22 cellular contexts compared by ENCODE assay signal in the genomic region with DNA sequence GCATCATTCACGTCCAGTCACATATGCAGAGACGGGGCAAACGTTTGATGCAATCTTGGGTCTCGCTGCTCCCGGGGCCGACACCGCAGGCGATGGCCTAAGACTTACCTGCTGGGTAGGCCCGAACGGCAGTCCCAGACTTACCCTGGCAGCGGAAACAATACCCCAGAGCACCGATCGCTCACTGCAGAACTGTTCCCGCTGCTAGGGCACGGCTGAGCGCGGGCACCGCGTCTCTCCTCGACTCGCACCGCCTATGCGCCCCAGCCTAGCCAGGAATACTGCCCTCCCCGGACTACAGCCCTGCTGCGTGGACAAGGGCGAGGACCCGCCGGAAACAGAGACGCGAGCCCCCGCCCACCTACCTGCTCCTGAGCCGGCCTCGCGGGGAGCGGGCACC.
DNase-seq lines count a peak whose midpoint lies in the region; ATAC-seq and TF ChIP-seq lines count a peak whose summit lies in the region.
"Had no signal": no experiment of that assay in that cellular context is flagged by ENCODE, and none has a peak within 500 bp of the region (broad histone marks: within the 10 kb centered on the region; RNA-seq: fewer than 3 reads in every experiment).

No MANE protein-coding gene starts in this region.

- no peak overlapping the region for H3K4ac ChIP-seq in neuronal stem cell (ENCODE audit: low read length)

- H3K27me3 ChIP-seq in AG04450 (ENCODE audit: control insufficient read depth, insufficient read depth, low read length) (no peaks in the 10 kb centered on the region), neuronal stem cell (ENCODE audit: control insufficient read depth in 3 of 3, insufficient read depth in 3 of 3, low read depth in 1 of 3, low read length in 3 of 3) (peaks cover 2 to 49% (median 2%) of the 10 kb centered on the region in 3 experiments)

- CTCF ChIA-PET in AG04450 (lab: Charles Lee), result interaction anchor here (1.5 kb wide), 1 partner anchor 236 kb away, joined by 7 read pairs; no protein-coding TSS in a partner anchor
- CTCF ChIA-PET in RWPE1 (lab: Yijun Ruan, JAX), result no interaction called here

- no peak for TF ChIP-seq CTCF in AG04450 (IDR thresholded peaks at IDR 0.05; ENCODE audit: low read depth, low read length)
- no peak for TF ChIP-seq CTCF in RWPE1 (conservative IDR thresholded peaks at IDR 0.05; ENCODE audit: low read depth)
- TF ChIP-seq CTCF in fibroblast of mammary gland (conservative IDR thresholded peaks at IDR 0.05; ENCODE audit: control insufficient read depth, insufficient read depth, low read depth, low read length), result no peak

- H3K18ac ChIP-seq in neuronal stem cell (ENCODE audit: low read length), result no peak overlapping the region

- H3K9me3 ChIP-seq in AG04450 (ENCODE audit: control insufficient read depth, insufficient read depth, low read length) (peaks cover 9% of the 10 kb centered on the region; the same call in 1 of the 2 replicates), neuronal stem cell (replicated peaks in 1 of 2; ENCODE audit: control insufficient read depth in 2 of 2, insufficient read depth in 1 of 2, low read depth in 1 of 2, low read length in 2 of 2) (no peaks in the 10 kb centered on the region)
- H3K9me3 ChIP-seq: left lung, Peyer's patch, tibial nerve had no signal

- no CpG with 5 or more reads among the region's 35 CpGs for whole genome bisulfite sequencing in neuronal stem cell (ENCODE audit: extremely low coverage in 2 of 2, insufficient read length in 2 of 2, insufficient replicate concordance in 1 of 2), 2 donors

- H3K79me1 ChIP-seq in neuronal stem cell (ENCODE audit: low read depth, low read length), result no peaks in the 10 kb centered on the region

- H3K36me3 ChIP-seq in neuronal stem cell (replicated peaks in 1 of 2; ENCODE audit: control insufficient read depth in 2 of 2, insufficient read depth in 2 of 2, low read length in 2 of 2), result no peaks in the 10 kb centered on the region
- H3K36me3 ChIP-seq: cardiac muscle cell, left lung, Peyer's patch, tibial nerve had no signal

- peak overlapping the region; percentile 2 for H3K4me2 ChIP-seq in neuronal stem cell (ENCODE audit: insufficient read depth, low read length, poor library complexity, severe bottlenecking)

- no peak overlapping the region for H2BK5ac ChIP-seq in neuronal stem cell (ENCODE audit: low read length)

- no peak for ATAC-seq in HG03439 (IDR thresholded peaks at IDR 0.05; ENCODE audit: unreplicated experiment)
- ATAC-seq: activated T-cell treated with anti-CD3 and anti-CD28 coated beads, Interleukin-2, amount 50 U/mL, for 72 hours; CD8-positive, alpha-beta T cell; left lung; stimulated activated effector memory CD8-positive, alpha-beta T cell treated with anti-CD3 and anti-CD28 coated beads, Interleukin-12 subunit alpha, Interleukin-12 subunit beta, amount 100 ng/mL, for 72 hours had no signal

- no peak for DNase-seq in AG04450 (ENCODE audit: low read depth, low spot score)
- DNase-seq in RWPE1 (ENCODE audit: low spot score), result no peak
- no peak for DNase-seq in fibroblast of mammary gland (ENCODE audit: low read depth)
- DNase-seq in neuronal stem cell (ENCODE audit: low spot score), result no peak
- DNase-seq in SW480 (ENCODE audit: low spot score), result no peak
- DNase-seq in NCI-H82 treated with DMSO at 0.1 percent for 48 hours (lab: John Stamatoyannopoulos, UW; ENCODE audit: unreplicated experiment), result no peak
- no peak for DNase-seq in HCEC 1CT
- DNase-seq: activated CD4-positive, alpha-beta memory T cell treated with anti-CD3 and anti-CD28 coated beads, Interleukin-2, amount 10 ng/mL, durations not matched to agents 7 days and 5 days; activated T-cell treated with anti-CD3 and anti-CD28 coated beads, Interleukin-2, amount 50 U/mL, for 72 hours; CD8-positive, alpha-beta T cell; DMS79 treated with DMSO at 0.1 percent for 48 hours; effector CD8-positive, alpha-beta T cell; foreskin melanocyte; left lung; NCI-H1436; NCI-H82; Peyer's patch; stimulated activated CD4-positive, alpha-beta T cell treated with anti-CD3 and anti-CD28 coated beads, Interleukin-12 subunit alpha, Interleukin-12 subunit beta, amount 100 ng/mL, for 4 hours had no signal

- no peak overlapping the region for H2BK120ac ChIP-seq in neuronal stem cell (ENCODE audit: low read depth, low read length)

- no peak overlapping the region for H4K91ac ChIP-seq in neuronal stem cell (ENCODE audit: low read depth, low read length, poor library complexity)

- POLR2A ChIA-PET in AG04450 (lab: Yijun Ruan, JAX), result interaction anchor here (2.7 kb wide), 1 partner anchor 85 kb away, joined by 11 read pairs; no protein-coding TSS in a partner anchor
- POLR2A ChIA-PET in RWPE1 (lab: Yijun Ruan, JAX; ENCODE audit: low non-redundant PET), result no interaction called here

- no peak overlapping the region for H2AFZ ChIP-seq in neuronal stem cell (ENCODE audit: low read length)

- H3K27ac ChIP-seq in AG04450 (ENCODE audit: low read depth, low read length) (peak overlapping the region; percentile 52), RWPE1 (peak overlapping the region; percentile 53), neuronal stem cell (replicated peaks; ENCODE audit: low read length) (no peak overlapping the region)
- H3K27ac ChIP-seq: cardiac muscle cell, left lung, Peyer's patch, tibial nerve had no signal

- H3K4me1 ChIP-seq in neuronal stem cell (ENCODE audit: control insufficient read depth in 2 of 2, insufficient read depth in 1 of 2, low read depth in 1 of 2, low read length in 2 of 2), result peaks cover 2 to 5% of the 10 kb centered on the region in 2 donors

- no peak overlapping the region for H2AK5ac ChIP-seq in neuronal stem cell (ENCODE audit: low read depth, low read length)

- no peak overlapping the region for H3K14ac ChIP-seq in neuronal stem cell (ENCODE audit: low read length)

- H3K9ac ChIP-seq in neuronal stem cell (ENCODE audit: low read depth, low read length, poor library complexity), result no peak overlapping the region

- no peak overlapping the region for H2BK12ac ChIP-seq in neuronal stem cell (ENCODE audit: low read length)

- H4K8ac ChIP-seq in neuronal stem cell (ENCODE audit: low read depth, low read length), result no peak overlapping the region

- peak overlapping the region; percentile 33 for H2BK15ac ChIP-seq in neuronal stem cell (ENCODE audit: low read length)

- H3K4me3 ChIP-seq in AG04450 (ENCODE audit: low read depth, low read length) (peak overlapping the region; percentile 80), fibroblast of mammary gland (ENCODE audit: control insufficient read depth, low read depth, low read length) (peak overlapping the region; percentile 65), neuronal stem cell (ENCODE audit: low read length in 2 of 2) (no peak overlapping the region)
- H3K4me3 ChIP-seq: cardiac muscle cell, left lung, Peyer's patch, tibial nerve had no signal

- H3K23ac ChIP-seq in neuronal stem cell (ENCODE audit: low read depth, low read length, poor library complexity), result no peak overlapping the region

Comparison
In these comparisons a context has a peak if more than half of its experiments do, and no peak if none do; other contexts are left out.
1. H3K4me3 ChIP-seq: peak in AG04450 (single experiment) and fibroblast of mammary gland (single experiment); none in neuronal stem cell (0 of 2).